ENCODE assay signal across 19 cellular contexts in the genomic region with DNA sequence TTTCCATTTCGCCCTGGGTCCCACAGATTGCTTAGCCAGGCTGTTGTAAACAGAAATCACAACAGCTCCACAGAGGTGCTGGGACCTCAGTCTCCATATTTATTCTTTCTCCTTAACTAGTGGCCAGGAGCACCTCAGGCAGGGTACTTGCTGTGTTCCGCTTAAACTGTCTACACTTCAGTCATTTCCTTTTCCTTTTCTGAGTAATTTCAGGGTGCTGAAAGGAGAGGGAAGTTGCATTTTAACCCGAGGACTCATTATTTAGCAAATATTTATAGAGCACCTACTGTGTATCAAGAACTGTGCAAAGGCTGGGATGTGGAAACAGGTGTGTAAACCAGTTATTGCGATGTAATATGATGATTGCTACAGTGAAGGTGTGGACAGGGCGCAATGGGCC. TPM values are rescaled to one million over a fixed set of nuclear protein-coding genes. Genes with fewer than 3 reads are reported as not detected.
A peak's percentile ranks its signal among the peaks of the same experiment; 100 is the strongest.
DNase-seq lines count a peak whose midpoint lies in the region; ATAC-seq, FAIRE-seq and TF ChIP-seq lines count a peak whose summit lies in the region.
"Had no signal": no experiment of that assay in that cellular context is flagged by ENCODE, and none has a peak within 500 bp of the region (broad histone marks: within the 10 kb centered on the region; RNA-seq: fewer than 3 reads in every experiment).

No MANE protein-coding gene starts in this region.

- H4K20me1 ChIP-seq in BLaER1 treated with 17β-estradiol and CSF1 and Interleukin-3, amounts not matched to agents 10 nM and 100 nM = no peaks in the 10 kb centered on the region

- H3K4me3 Mint-ChIP-seq in CD4-positive, CD25-positive, alpha-beta regulatory T cell = no peak overlapping the region
- H3K4me3 Mint-ChIP-seq in T-helper 2 cell treated with Interferon-gamma antibody and Interleukin-4, amounts not matched to agents 5 μg/mL and 100 μg/mL, for 36 hours = peak overlapping the region; percentile 59
- H3K4me3 Mint-ChIP-seq in type B pancreatic cell = no peak overlapping the region
- H3K4me3 Mint-ChIP-seq: B cell, IgD-negative memory B cell had no signal

- H3K27ac ChIP-seq in BLaER1 treated with 17β-estradiol and CSF1 and Interleukin-3, amounts not matched to agents 10 nM and 100 nM = no peak overlapping the region
- H3K27ac ChIP-seq in CD4-positive, CD25-positive, alpha-beta regulatory T cell (ENCODE audit: insufficient read depth, low read length, poor library complexity, severe bottlenecking) = no peak overlapping the region
- H3K27ac ChIP-seq in left lung (peak overlapping the region in 1 of 2 donors; percentile 80), kidney (ENCODE audit: low read depth in 2 of 2, low read length in 2 of 2) (no peak overlapping the region), gastroesophageal sphincter (no peak overlapping the region)

- H3K9ac ChIP-seq in BLaER1 treated with 17β-estradiol and CSF1 and Interleukin-3, amounts not matched to agents 10 nM and 100 nM = 0 out of 22 replicates have a peak overlapping the region, but pooled peaks of 1 of the 11 experiments have one; percentile 12
- no peak overlapping the region for H3K9ac ChIP-seq in kidney (ENCODE audit: low read length in 2 of 2)

- peaks cover 0 to 1% (median 0%) of the 10 kb centered on the region in 7 donors for H3K9me3 Mint-ChIP-seq in CD4-positive, CD25-positive, alpha-beta regulatory T cell
- H3K9me3 Mint-ChIP-seq in T-helper 2 cell treated with Interferon-gamma antibody and Interleukin-4, amounts not matched to agents 5 μg/mL and 100 μg/mL, for 36 hours = no peaks in the 10 kb centered on the region
- no peaks in the 10 kb centered on the region for H3K9me3 Mint-ChIP-seq in type B pancreatic cell
- H3K9me3 Mint-ChIP-seq: IgD-negative memory B cell had no signal

- no peaks in the 10 kb centered on the region for H3K9me3 ChIP-seq in BLaER1 treated with 17β-estradiol and CSF1 and Interleukin-3, amounts not matched to agents 10 nM and 100 nM (replicated peaks in 1 of 11)
- H3K9me3 ChIP-seq in CD4-positive, CD25-positive, alpha-beta regulatory T cell (ENCODE audit: control insufficient read depth in 2 of 2, low read length in 2 of 2) = no peaks in the 10 kb centered on the region
- no peaks in the 10 kb centered on the region for H3K9me3 ChIP-seq in left lung
- H3K9me3 ChIP-seq in kidney (ENCODE audit: control insufficient read depth in 1 of 2, low read length in 2 of 2) = no peaks in the 10 kb centered on the region
- no peaks in the 10 kb centered on the region for H3K9me3 ChIP-seq in gastroesophageal sphincter

- intact Hi-C loops in left lung (cut with DNase I) = loop anchor here in 1 of 2 donors (5.0 kb wide), 1 partner anchor 131 kb away; no protein-coding TSS in a partner anchor
- intact Hi-C loops in kidney (cut with DNase I) = loop anchor here (10.0 kb wide), 1 partner anchor 134 kb away; no protein-coding TSS in a partner anchor

- peaks cover 7 to 21% (median 13%) of the 10 kb centered on the region in 11 experiments; a peak in 18 of 22 replicates for H3K36me3 ChIP-seq in BLaER1 treated with 17β-estradiol and CSF1 and Interleukin-3, amounts not matched to agents 10 nM and 100 nM
- H3K36me3 ChIP-seq in CD4-positive, CD25-positive, alpha-beta regulatory T cell (ENCODE audit: control insufficient read depth, insufficient read depth, low read length) = peaks cover 6% of the 10 kb centered on the region
- peaks cover 0 to 14% of the 10 kb centered on the region in 2 donors for H3K36me3 ChIP-seq in left lung
- H3K36me3 ChIP-seq in kidney (ENCODE audit: control insufficient read depth in 1 of 2, insufficient read depth in 2 of 2, low read length in 2 of 2) = peaks cover 2 to 7% of the 10 kb centered on the region in 2 donors
- peaks cover 0 to 21% of the 10 kb centered on the region in 2 donors for H3K36me3 ChIP-seq in gastroesophageal sphincter

- no peak for ATAC-seq in CD4-positive, CD25-positive, alpha-beta regulatory T cell (ENCODE audit: low read depth in 2 of 2)
- ATAC-seq in left lung (peak; percentile 34), gastroesophageal sphincter (no peak)

- no peak for DNase-seq in CD4-positive, CD25-positive, alpha-beta regulatory T cell
- DNase-seq in T-helper 2 cell treated with Interferon-gamma antibody and Interleukin-4, amounts not matched to agents 5 μg/mL and 100 μg/mL, for 36 hours (ENCODE audit: low spot score) = no peak
- DNase-seq in left lung = no peak
- DNase-seq in DMS153 (lab: John Stamatoyannopoulos, UW) = no peak
- no peak for DNase-seq in kidney
- no peak for DNase-seq in type B pancreatic cell (ENCODE audit: extremely low spot score, unreplicated experiment)
- DNase-seq: COR-L47, DMS79, GDM1, H7, NCI-H1417 treated with DMSO at 0.1 percent for 48 hours, NCI-H2081 treated with DMSO at 0.1 percent for 48 hours, NCI-H524, SIG-M5 had no signal

- TF ChIP-seq CTCF in left lung (IDR thresholded peaks at IDR 0.05) (no peak), kidney (IDR thresholded peaks at IDR 0.05; ENCODE audit: borderline replicate concordance, extremely low read depth, insufficient read depth) (no peak), gastroesophageal sphincter (IDR thresholded peaks at IDR 0.05) (no peak), type B pancreatic cell (conservative IDR thresholded peaks at IDR 0.05) (no peak)

- H3K4me1 ChIP-seq in BLaER1 treated with 17β-estradiol and CSF1 and Interleukin-3, amounts not matched to agents 10 nM and 100 nM = peaks cover 17 to 42% (median 26%) of the 10 kb centered on the region in 10 experiments
- peaks cover 10% of the 10 kb centered on the region for H3K4me1 ChIP-seq in CD4-positive, CD25-positive, alpha-beta regulatory T cell (ENCODE audit: control insufficient read depth, insufficient read depth, low read length, poor library complexity, severe bottlenecking)
- H3K4me1 ChIP-seq in left lung (peaks cover 0 to 22% of the 10 kb centered on the region in 2 donors), kidney (ENCODE audit: control insufficient read depth in 1 of 2, insufficient read depth in 1 of 2, low read depth in 1 of 2, low read length in 2 of 2) (peaks cover 0 to 6% of the 10 kb centered on the region in 2 donors), gastroesophageal sphincter (peaks cover 0 to 8% (median 0%) of the 10 kb centered on the region in 3 donors)

- no peak for TF ChIP-seq POLR2A in gastroesophageal sphincter (IDR thresholded peaks at IDR 0.05)

- peak overlapping the region in 2 of 3 donors; percentile 7 to 81 for H3K27ac Mint-ChIP-seq in CD4-positive, CD25-positive, alpha-beta regulatory T cell
- H3K27ac Mint-ChIP-seq in T-helper 2 cell treated with Interferon-gamma antibody and Interleukin-4, amounts not matched to agents 5 μg/mL and 100 μg/mL, for 36 hours = peak overlapping the region; percentile 73
- no peak overlapping the region for H3K27ac Mint-ChIP-seq in type B pancreatic cell
- H3K27ac Mint-ChIP-seq: B cell had no signal

- no peaks in the 10 kb centered on the region for H3K27me3 ChIP-seq in BLaER1 treated with 17β-estradiol and CSF1 and Interleukin-3, amounts not matched to agents 10 nM and 100 nM
- H3K27me3 ChIP-seq in CD4-positive, CD25-positive, alpha-beta regulatory T cell (ENCODE audit: control insufficient read depth, insufficient read depth, low read length) = no peaks in the 10 kb centered on the region
- H3K27me3 ChIP-seq in left lung (no peaks in the 10 kb centered on the region), gastroesophageal sphincter (no peaks in the 10 kb centered on the region)

- 76 to 83% methylated on average over 4 to 5 of the region's 5 CpGs for WGBS in gastroesophageal sphincter (ENCODE audit: low coverage in 1 of 2), 2 donors

- FAIRE-seq in kidney (lab: Jason Lieb, UNC) = no peak
- FAIRE-seq: GM12892 had no signal

- H3K4me2 ChIP-seq in BLaER1 treated with 17β-estradiol and CSF1 and Interleukin-3, amounts not matched to agents 10 nM and 100 nM = peak overlapping the region in 8 of 11 experiments; percentile 13 to 64 (median 40); a peak in 13 of 22 replicates

- no peak overlapping the region for H3K4me3 ChIP-seq in BLaER1 treated with 17β-estradiol and CSF1 and Interleukin-3, amounts not matched to agents 10 nM and 100 nM
- no peak overlapping the region for H3K4me3 ChIP-seq in CD4-positive, CD25-positive, alpha-beta regulatory T cell (ENCODE audit: low read depth, low read length)
- H3K4me3 ChIP-seq in left lung = no peak overlapping the region
- H3K4me3 ChIP-seq in kidney (ENCODE audit: low read length in 2 of 2) = no peak overlapping the region
- no peak overlapping the region for H3K4me3 ChIP-seq in gastroesophageal sphincter

- peaks cover 24% of the 10 kb centered on the region for H3K36me3 Mint-ChIP-seq in CD4-positive, CD25-positive, alpha-beta regulatory T cell
- H3K36me3 Mint-ChIP-seq in T-helper 2 cell treated with Interferon-gamma antibody and Interleukin-4, amounts not matched to agents 5 μg/mL and 100 μg/mL, for 36 hours (ENCODE audit: low read depth) = peaks cover 15% of the 10 kb centered on the region
- peaks cover 22% of the 10 kb centered on the region for H3K36me3 Mint-ChIP-seq in type B pancreatic cell

- H3K4me1 Mint-ChIP-seq in CD4-positive, CD25-positive, alpha-beta regulatory T cell = peaks cover 0 to 21% (median 14%) of the 10 kb centered on the region in 4 donors
- peaks cover 36% of the 10 kb centered on the region for H3K4me1 Mint-ChIP-seq in T-helper 2 cell treated with Interferon-gamma antibody and Interleukin-4, amounts not matched to agents 5 μg/mL and 100 μg/mL, for 36 hours (ENCODE audit: low read depth)
- H3K4me1 Mint-ChIP-seq in type B pancreatic cell (ENCODE audit: unreplicated experiment) = peaks cover 34% of the 10 kb centered on the region

- TF ChIP-seq EP300 in gastroesophageal sphincter (IDR thresholded peaks at IDR 0.05) = no peak

- no peaks in the 10 kb centered on the region for H3K27me3 Mint-ChIP-seq in CD4-positive, CD25-positive, alpha-beta regulatory T cell
- H3K27me3 Mint-ChIP-seq in T-helper 2 cell treated with Interferon-gamma antibody and Interleukin-4, amounts not matched to agents 5 μg/mL and 100 μg/mL, for 36 hours (ENCODE audit: low read depth) = no peaks in the 10 kb centered on the region
- H3K27me3 Mint-ChIP-seq in type B pancreatic cell = no peaks in the 10 kb centered on the region
- H3K27me3 Mint-ChIP-seq: B cell, IgD-negative memory B cell had no signal

RNA-seq across cellular contexts. Expression of gene ACP6, which starts 41.9 kb away (rescaled TPM):
- 12.8 TPM for total RNA-seq in CD4-positive, CD25-positive, alpha-beta regulatory T cell
- polyA plus RNA-seq in CD4-positive, CD25-positive, alpha-beta regulatory T cell = 10 to 100 TPM in 3 of 4 donors, 1 to 10 TPM in 1; 8.9 to 18.5 (median 11.6) TPM
- total RNA-seq in left lung (10 to 100 TPM; 14.1 to 15.3 TPM), kidney (43.6 TPM), gastroesophageal sphincter (10 to 100 TPM in 3 of 4 donors, 1 to 10 TPM in 1; 8.8 to 20.7 (median 13.9) TPM), type B pancreatic cell (ENCODE audit: low replicate concordance) (24.4 and 28.8 TPM in 2 replicates)
- 37.7 TPM for polyA plus RNA-seq in kidney (ENCODE audit: insufficient read depth, low read depth, low replicate concordance)
